Comparison of ENCODE assay signal across 17 cellular contexts in genomic region chr7:1787681-1788235, GRCh38.
"Had no signal": no experiment of that assay in that cellular context is flagged by ENCODE, and none has a peak within 500 bp of the region (broad histone marks: within the 10 kb centered on the region; RNA-seq: fewer than 3 reads in every experiment).

No MANE protein-coding gene starts in this region.

- H3K9me3 ChIP-seq: testis had no signal

- DNase-seq: caudate nucleus; effector CD4-positive, alpha-beta T cell; erythroblast; foreskin melanocyte; kidney glomerular epithelial cell; lower lobe of right lung; midbrain; occipital lobe; small intestine; stimulated activated CD4-positive, alpha-beta T cell treated with anti-CD3 and anti-CD28 coated beads, Interleukin-4, amount 100 ng/mL, for 1 hour; stimulated activated CD8-positive, alpha-beta memory T cell treated with anti-CD3 and anti-CD28 coated beads, Interleukin-4, amount 100 ng/mL, for 48 hours; testis; uterus had no signal

- H3K27me3 ChIP-seq: hepatocyte, neural progenitor cell, testis, tibial nerve, uterus had no signal

- H3K4me2 ChIP-seq: hepatocyte, neural progenitor cell had no signal

- H3K4me1 ChIP-seq: lower lobe of right lung, neural progenitor cell, testis, tibial nerve, uterus had no signal

- H3K79me2 ChIP-seq: hepatocyte had no signal

- H2AFZ ChIP-seq: hepatocyte, neural progenitor cell had no signal

- H3K4me3 ChIP-seq: coronary artery, hepatocyte, lower lobe of right lung, neural progenitor cell, testis, tibial nerve, uterus had no signal

- H3K27ac ChIP-seq: coronary artery, hepatocyte, lower lobe of right lung, neural progenitor cell, testis, tibial nerve, uterus had no signal

- H3K36me3 ChIP-seq: lower lobe of right lung, neural progenitor cell, tibial nerve, uterus had no signal
